ENCODE assay signal across 9 cellular contexts in genomic region chr6:118551063-118551672, GRCh38. TPM values are rescaled to one million over a fixed set of nuclear protein-coding genes. Genes with fewer than 3 reads are reported as not detected.
DNase-seq lines count a peak whose midpoint lies in the region; ATAC-seq and TF ChIP-seq lines count a peak whose summit lies in the region.
"Had no signal": no experiment of that assay in that cellular context is flagged by ENCODE, and none has a peak within 500 bp of the region (broad histone marks: within the 10 kb centered on the region; RNA-seq: fewer than 3 reads in every experiment).

No MANE protein-coding gene starts in this region.

- TF ChIP-seq CTCF in CD14-positive monocyte (IDR thresholded peaks at IDR 0.05) (peak; percentile 46), cardiac muscle cell (IDR thresholded peaks at IDR 0.05; ENCODE audit: low read depth, low read length) (peak; percentile 58)
- peak; percentile 69 for TF ChIP-seq CTCF in activated CD8-positive, alpha-beta T cell treated with anti-CD3 and anti-CD28 coated beads for 36 hours (IDR thresholded peaks at IDR 0.05)

- H3K4me3 Mint-ChIP-seq in CD14-positive monocyte: no peak overlapping the region
- no peak overlapping the region for H3K4me3 Mint-ChIP-seq in activated CD8-positive, alpha-beta T cell treated with anti-CD3 and anti-CD28 coated beads for 36 hours

- H3K36me3 Mint-ChIP-seq in CD14-positive monocyte: peaks cover 16 to 17% of the 10 kb centered on the region in 2 donors
- peaks cover 14% of the 10 kb centered on the region for H3K36me3 Mint-ChIP-seq in activated CD8-positive, alpha-beta T cell treated with anti-CD3 and anti-CD28 coated beads for 36 hours (ENCODE audit: low read depth)

- peaks cover 11% of the 10 kb centered on the region for H3K4me1 Mint-ChIP-seq in CD14-positive monocyte
- H3K4me1 Mint-ChIP-seq in activated CD8-positive, alpha-beta T cell treated with anti-CD3 and anti-CD28 coated beads for 36 hours (ENCODE audit: low read depth): peaks cover 50% of the 10 kb centered on the region

- H3K9me3 ChIP-seq in cardiac muscle cell (ENCODE audit: low read depth): no peaks in the 10 kb centered on the region
- H3K9me3 ChIP-seq: SJSA1 had no signal

- no peaks in the 10 kb centered on the region for H3K9me3 Mint-ChIP-seq in CD14-positive monocyte
- H3K9me3 Mint-ChIP-seq in activated CD8-positive, alpha-beta T cell treated with anti-CD3 and anti-CD28 coated beads for 36 hours: no peaks in the 10 kb centered on the region

- DNase-seq in CD14-positive monocyte (ENCODE audit: low spot score) (no peak), NCI-H2107 treated with DMSO at 0.1 percent for 48 hours (lab: John Stamatoyannopoulos, UW; ENCODE audit: unreplicated experiment) (peak; percentile 59), cardiac muscle cell (ENCODE audit: low read depth in 1 of 2, low spot score in 1 of 2) (peak; percentile 64 to 81), retina (peak; percentile 38), posterior cingulate gyrus (no peak)
- peak; percentile 26 for DNase-seq in activated CD8-positive, alpha-beta T cell treated with anti-CD3 and anti-CD28 coated beads for 36 hours

- intact Hi-C loops in CD14-positive monocyte (cut with micrococcal nuclease) (no loop called here), posterior cingulate gyrus (cut with DNase I) (no loop called here)
- intact Hi-C loops in activated CD8-positive, alpha-beta T cell treated with anti-CD3 and anti-CD28 coated beads for 36 hours (cut with micrococcal nuclease): loop anchor here (2.0 kb wide), 1 partner anchor 266 kb away; no protein-coding TSS in a partner anchor

- H3K27me3 ChIP-seq in cardiac muscle cell: no peaks in the 10 kb centered on the region
- H3K27me3 ChIP-seq: SJSA1 had no signal

- H3K27ac ChIP-seq in cardiac muscle cell: peak overlapping the region; percentile 42
- H3K27ac ChIP-seq: SJSA1 had no signal

- H3K27me3 Mint-ChIP-seq in CD14-positive monocyte (ENCODE audit: low read depth in 3 of 3): no peaks in the 10 kb centered on the region
- no peaks in the 10 kb centered on the region for H3K27me3 Mint-ChIP-seq in activated CD8-positive, alpha-beta T cell treated with anti-CD3 and anti-CD28 coated beads for 36 hours

- H3K4me3 ChIP-seq in cardiac muscle cell: peak overlapping the region; percentile 61
- H3K4me3 ChIP-seq: SJSA1 had no signal

- peaks cover 16% of the 10 kb centered on the region for H3K36me3 ChIP-seq in cardiac muscle cell
- H3K36me3 ChIP-seq: SJSA1 had no signal

- POLR2A ChIA-PET in activated CD8-positive, alpha-beta T cell treated with anti-CD3 and anti-CD28 coated beads for 36 hours (lab: Charles Lee): no interaction called here

- CTCF ChIA-PET in activated CD8-positive, alpha-beta T cell treated with anti-CD3 and anti-CD28 coated beads for 36 hours (lab: Charles Lee): interaction anchor here (0.6 to 1.2 kb wide), 8 partner anchors 17 to 753 kb away, joined by 3 to 9 read pairs (median 4); no protein-coding TSS in a partner anchor

- no peak overlapping the region for H3K27ac Mint-ChIP-seq in CD14-positive monocyte
- peak overlapping the region; percentile 44 for H3K27ac Mint-ChIP-seq in activated CD8-positive, alpha-beta T cell treated with anti-CD3 and anti-CD28 coated beads for 36 hours

- ATAC-seq in GM18511 (IDR thresholded peaks at IDR 0.05; ENCODE audit: unreplicated experiment) (peak; percentile 93), HG02973 (IDR thresholded peaks at IDR 0.05; ENCODE audit: unreplicated experiment) (peak; percentile 95)
- peak; percentile 89 for ATAC-seq in activated CD8-positive, alpha-beta T cell treated with anti-CD3 and anti-CD28 coated beads for 36 hours

- peaks cover 38% of the 10 kb centered on the region for H3K4me1 ChIP-seq in cardiac muscle cell (ENCODE audit: low read depth)

RNA-seq across cellular contexts. Expression of gene PLN, which starts 3.1 kb away (rescaled TPM):
- under 1 TPM in 1 of 2 donors, not detected in 1; 0.28 TPM for polyA plus RNA-seq in CD14-positive monocyte
- not detected for total RNA-seq in activated CD8-positive, alpha-beta T cell treated with anti-CD3 and anti-CD28 coated beads for 36 hours
- 187 and 230 TPM in 2 replicates for total RNA-seq in cardiac muscle cell
- polyA plus RNA-seq in cardiac muscle cell: 502 and 603 TPM in 2 replicates
- total RNA-seq: SJSA1 had no signal

Comparison
In these comparisons a context has a peak if more than half of its experiments do, and no peak if none do; other contexts are left out.
1. DNase-seq: peak in NCI-H2107 treated with DMSO at 0.1 percent for 48 hours (single experiment), activated CD8-positive, alpha-beta T cell treated with anti-CD3 and anti-CD28 coated beads for 36 hours (single experiment), cardiac muscle cell (2 of 2) and retina (single experiment); none in CD14-positive monocyte (single experiment) and posterior cingulate gyrus (0 of 10).
2. RNA of gene PLN, which starts 3.1 kb away (total RNA-seq): 187 to 230 TPM in cardiac muscle cell; not detected in activated CD8-positive, alpha-beta T cell treated with anti-CD3 and anti-CD28 coated beads for 36 hours; every median in the first group is over 100 times any median in the second.
3. Peak in every context shown above with its lines, with median percentiles within 50 percentile points of each other: CTCF ChIP-seq and ATAC-seq.